26 cellular contexts compared by ENCODE assay signal in genomic region chr4:132299866-132300265, GRCh38.
"Had no signal": no experiment of that assay in that cellular context is flagged by ENCODE, and none has a peak within 500 bp of the region (broad histone marks: within the 10 kb centered on the region; RNA-seq: fewer than 3 reads in every experiment).

No MANE protein-coding gene starts in this region.

- H3K36me3 Mint-ChIP-seq: activated naive CD8-positive, alpha-beta T cell treated with anti-CD3 and anti-CD28 coated beads, Interleukin-2, amount 10 ng/mL, durations not matched to agents 7 days and 5 days; WTC11 had no signal

- H3K27me3 ChIP-seq: breast epithelium, colonic mucosa had no signal

- H3K36me3 ChIP-seq: breast epithelium, colonic mucosa had no signal

- H3K9me3 Mint-ChIP-seq: activated CD8-positive, alpha-beta T cell treated with anti-CD3 and anti-CD28 coated beads for 36 hours; activated naive CD8-positive, alpha-beta T cell treated with anti-CD3 and anti-CD28 coated beads, Interleukin-2, amount 10 ng/mL, durations not matched to agents 7 days and 5 days; WTC11 had no signal

- H3K4me1 Mint-ChIP-seq: activated naive CD8-positive, alpha-beta T cell treated with anti-CD3 and anti-CD28 coated beads, Interleukin-2, amount 10 ng/mL, durations not matched to agents 7 days and 5 days; T-helper 17 cell had no signal

- H3K27ac Mint-ChIP-seq: activated CD8-positive, alpha-beta T cell treated with anti-CD3 and anti-CD28 coated beads for 36 hours; activated naive CD8-positive, alpha-beta T cell treated with anti-CD3 and anti-CD28 coated beads, Interleukin-2, amount 10 ng/mL, durations not matched to agents 7 days and 5 days; T-helper 17 cell; WTC11 had no signal

- H3K27me3 Mint-ChIP-seq: activated CD8-positive, alpha-beta T cell treated with anti-CD3 and anti-CD28 coated beads for 36 hours; activated naive CD8-positive, alpha-beta T cell treated with anti-CD3 and anti-CD28 coated beads, Interleukin-2, amount 10 ng/mL, durations not matched to agents 7 days and 5 days; T-helper 17 cell had no signal

- H3K4me3 Mint-ChIP-seq: activated CD8-positive, alpha-beta T cell treated with anti-CD3 and anti-CD28 coated beads for 36 hours; activated naive CD8-positive, alpha-beta T cell treated with anti-CD3 and anti-CD28 coated beads, Interleukin-2, amount 10 ng/mL, durations not matched to agents 7 days and 5 days; T-helper 17 cell; WTC11 had no signal

- DNase-seq: activated CD4-positive, alpha-beta T cell treated with anti-CD3 and anti-CD28 coated beads, Interleukin-2, amount 50 U/mL, for 1 hour; activated CD4-positive, CD25-positive, alpha-beta regulatory T cell treated with anti-CD3 and anti-CD28 coated beads, Interleukin-2, amount 50 U/mL, for 72 hours; activated CD8-positive, alpha-beta memory T cell treated with anti-CD3 and anti-CD28 coated beads, Interleukin-2, amount 50 U/mL, for 48 hours; activated CD8-positive, alpha-beta T cell treated with anti-CD3 and anti-CD28 coated beads for 36 hours; activated naive CD4-positive, alpha-beta T cell treated with anti-CD3 and anti-CD28 coated beads, Interleukin-2, amount 50 U/mL, for 16 hours; activated naive CD8-positive, alpha-beta T cell treated with anti-CD3 and anti-CD28 coated beads, Interleukin-2, amount 10 ng/mL, durations not matched to agents 7 days and 5 days; activated T-cell treated with anti-CD3 and anti-CD28 coated beads, Interleukin-2, amount 50 U/mL, for 1 hour; aorta; caudate nucleus; colonic mucosa; Kasumi-1; KBM-7; NCI-H1436; NCI-H1694 treated with DMSO at 0.1 percent for 48 hours; NCI-H2029 treated with DMSO at 0.1 percent for 48 hours; NCI-H446 treated with DMSO at 0.1 percent for 48 hours; NCI-H524 treated with DMSO at 0.1 percent for 48 hours; NCI-H774; NK-92 treated with Interleukin-12 subunit alpha and Interleukin-12 subunit beta, amount 100 ng/mL, for 24 hours; PC-3; SHP77; T-helper 17 cell; T-helper 9 cell had no signal

- H3K4me1 ChIP-seq: breast epithelium, colonic mucosa had no signal

- H3K9me3 ChIP-seq: breast epithelium, colonic mucosa had no signal

- FAIRE-seq: RCC 7860 had no signal

- H3K4me3 ChIP-seq: breast epithelium, colonic mucosa had no signal

- H3K27ac ChIP-seq: breast epithelium, colonic mucosa had no signal

- ATAC-seq: activated CD8-positive, alpha-beta T cell treated with anti-CD3 and anti-CD28 coated beads for 36 hours; PC-3; T-helper 17 cell; WTC11 had no signal
